Comparison of ENCODE assay signal across 24 cellular contexts in genomic region chr14:32900602-32901001, GRCh38. TPM values are rescaled to one million over a fixed set of nuclear protein-coding genes. Genes with fewer than 3 reads are reported as not detected.
"Had no signal": no experiment of that assay in that cellular context is flagged by ENCODE, and none has a peak within 500 bp of the region (broad histone marks: within the 10 kb centered on the region; RNA-seq: fewer than 3 reads in every experiment).

No MANE protein-coding gene starts in this region.

- H3K36me3 Mint-ChIP-seq: activated naive CD8-positive, alpha-beta T cell treated with anti-CD3 and anti-CD28 coated beads for 36 hours had no signal

- H3K36me3 ChIP-seq: ascending aorta had no signal

- H3K9me3 ChIP-seq: ascending aorta had no signal

- H3K27me3 ChIP-seq: ascending aorta had no signal

- H2AFZ ChIP-seq: PC-9 had no signal

- H3K4me1 Mint-ChIP-seq: activated T-helper 17 cell treated with anti-CD3 and anti-CD28 coated beads, Interleukin-2, amount 50 U/mL, for 72 hours had no signal

- H3K27ac ChIP-seq: ascending aorta, PC-9, RWPE1 had no signal

- H3K9me3 Mint-ChIP-seq: activated CD4-positive, alpha-beta T cell treated with anti-CD3 and anti-CD28 coated beads, Interleukin-2, amount 10 ng/mL, durations not matched to agents 7 days and 5 days; activated naive CD8-positive, alpha-beta T cell treated with anti-CD3 and anti-CD28 coated beads for 36 hours; activated T-helper 17 cell treated with anti-CD3 and anti-CD28 coated beads, Interleukin-2, amount 50 U/mL, for 72 hours; T-helper 1 cell treated with Interleukin-12 subunit alpha and Interleukin-12 subunit beta and Interleukin-4 antibody, amounts not matched to agents 30 μg/mL and 1 μg/mL, for 36 hours had no signal

- H3K4me2 ChIP-seq: PC-9 had no signal

- H3K27ac Mint-ChIP-seq: activated CD4-positive, alpha-beta T cell treated with anti-CD3 and anti-CD28 coated beads for 36 hours; activated CD4-positive, alpha-beta T cell treated with anti-CD3 and anti-CD28 coated beads, Interleukin-2, amount 10 ng/mL, durations not matched to agents 7 days and 5 days; activated naive CD8-positive, alpha-beta T cell treated with anti-CD3 and anti-CD28 coated beads for 36 hours; activated T-cell treated with anti-CD3 and anti-CD28 coated beads, Interleukin-2, amount 50 U/mL, for 72 hours; activated T-helper 17 cell treated with anti-CD3 and anti-CD28 coated beads, Interleukin-2, amount 50 U/mL, for 72 hours; T-helper 1 cell treated with Interleukin-12 subunit alpha and Interleukin-12 subunit beta and Interleukin-4 antibody, amounts not matched to agents 30 μg/mL and 1 μg/mL, for 36 hours; T-helper 2 cell treated with Interferon-gamma antibody and Interleukin-4, amounts not matched to agents 5 μg/mL and 100 μg/mL, for 36 hours had no signal

- DNase-seq: activated CD4-positive, alpha-beta T cell treated with anti-CD3 and anti-CD28 coated beads for 36 hours; activated CD4-positive, alpha-beta T cell treated with anti-CD3 and anti-CD28 coated beads, Interleukin-2, amount 10 ng/mL, durations not matched to agents 7 days and 5 days; activated CD4-positive, alpha-beta T cell treated with anti-CD3 and anti-CD28 coated beads, Interleukin-2, amount 50 U/mL, for 48 hours; activated effector memory CD4-positive, alpha-beta T cell treated with anti-CD3 and anti-CD28 coated beads, Interleukin-2, amount 50 U/mL, for 16 hours; activated naive CD4-positive, alpha-beta T cell; activated naive CD4-positive, alpha-beta T cell treated with anti-CD3 and anti-CD28 coated beads, Interleukin-2, amount 50 U/mL, for 16 hours; activated naive CD8-positive, alpha-beta T cell treated with anti-CD3 and anti-CD28 coated beads for 36 hours; activated T-cell treated with anti-CD3 and anti-CD28 coated beads, Interleukin-2, amount 50 U/mL, for 1 hour; activated T-cell treated with anti-CD3 and anti-CD28 coated beads, Interleukin-2, amount 50 U/mL, for 72 hours; amygdala; NCI-H1105; NCI-H1417 treated with DMSO at 0.1 percent for 48 hours; NCI-H1930; NCI-H2081 treated with DMSO at 0.1 percent for 48 hours; NCI-H524 treated with DMSO at 0.1 percent for 48 hours; PC-9; SIG-M5 had no signal

- H3K27me3 Mint-ChIP-seq: activated CD4-positive, alpha-beta T cell treated with anti-CD3 and anti-CD28 coated beads, Interleukin-2, amount 10 ng/mL, durations not matched to agents 7 days and 5 days; activated naive CD8-positive, alpha-beta T cell treated with anti-CD3 and anti-CD28 coated beads for 36 hours; activated T-helper 17 cell treated with anti-CD3 and anti-CD28 coated beads, Interleukin-2, amount 50 U/mL, for 72 hours had no signal

- H3K4me3 Mint-ChIP-seq: activated CD4-positive, alpha-beta T cell treated with anti-CD3 and anti-CD28 coated beads for 36 hours; activated CD4-positive, alpha-beta T cell treated with anti-CD3 and anti-CD28 coated beads, Interleukin-2, amount 10 ng/mL, durations not matched to agents 7 days and 5 days; activated naive CD8-positive, alpha-beta T cell treated with anti-CD3 and anti-CD28 coated beads for 36 hours; activated T-cell treated with anti-CD3 and anti-CD28 coated beads, Interleukin-2, amount 50 U/mL, for 72 hours; activated T-helper 17 cell treated with anti-CD3 and anti-CD28 coated beads, Interleukin-2, amount 50 U/mL, for 72 hours; T-helper 1 cell treated with Interleukin-12 subunit alpha and Interleukin-12 subunit beta and Interleukin-4 antibody, amounts not matched to agents 30 μg/mL and 1 μg/mL, for 36 hours; T-helper 2 cell treated with Interferon-gamma antibody and Interleukin-4, amounts not matched to agents 5 μg/mL and 100 μg/mL, for 36 hours had no signal

- H3K4me3 ChIP-seq: ascending aorta, K562, PC-9 had no signal

RNA-seq across cellular contexts. Expression of gene NPAS3, which starts 38.1 kb away (rescaled TPM):
- total RNA-seq: activated CD4-positive, alpha-beta T cell treated with anti-CD3 and anti-CD28 coated beads for 36 hours; activated CD4-positive, alpha-beta T cell treated with anti-CD3 and anti-CD28 coated beads, Interleukin-2, amount 10 ng/mL, durations not matched to agents 7 days and 5 days; activated CD8-positive, alpha-beta memory T cell treated with anti-CD3 and anti-CD28 coated beads for 36 hours; activated naive CD8-positive, alpha-beta T cell treated with anti-CD3 and anti-CD28 coated beads for 36 hours; activated T-cell treated with anti-CD3 and anti-CD28 coated beads, Interleukin-2, amount 50 U/mL, for 72 hours; activated T-helper 17 cell treated with anti-CD3 and anti-CD28 coated beads, Interleukin-2, amount 50 U/mL, for 72 hours; ascending aorta; K562; PC-9 had no signal
